Comparison of ENCODE assay signal across 16 cellular contexts in genomic region chr13:100229603-100230002, GRCh38.
"Had no signal": no experiment of that assay in that cellular context is flagged by ENCODE, and none has a peak within 500 bp of the region (broad histone marks: within the 10 kb centered on the region; RNA-seq: fewer than 3 reads in every experiment).

No MANE protein-coding gene starts in this region.

- H3K4me1 ChIP-seq: psoas muscle had no signal

- H3K4me3 ChIP-seq: cardiac muscle cell, dorsolateral prefrontal cortex, left lung, neural progenitor cell, psoas muscle, upper lobe of left lung had no signal

- H3K27ac ChIP-seq: cardiac muscle cell, dorsolateral prefrontal cortex, left lung, psoas muscle, upper lobe of left lung had no signal

- H3K4me2 ChIP-seq: neural progenitor cell had no signal

- FAIRE-seq: kidney had no signal

- H3K36me3 ChIP-seq: cardiac muscle cell, left lung, neural progenitor cell, upper lobe of left lung had no signal

- H3K9ac ChIP-seq: neural progenitor cell had no signal

- H3K27me3 ChIP-seq: cardiac muscle cell, dorsolateral prefrontal cortex, left lung, neural progenitor cell, upper lobe of left lung had no signal

- H3K9me3 ChIP-seq: left lung, psoas muscle, upper lobe of left lung had no signal

- H2AFZ ChIP-seq: neural progenitor cell had no signal

- DNase-seq: activated CD4-positive, CD25-positive, alpha-beta regulatory T cell treated with anti-CD3 and anti-CD28 coated beads, Interleukin-2, amount 50 U/mL, for 72 hours; activated naive CD8-positive, alpha-beta T cell treated with anti-CD3 and anti-CD28 coated beads for 36 hours; amygdala; dorsolateral prefrontal cortex; foreskin melanocyte; glutamatergic neuron; kidney; left lung; naive thymus-derived CD4-positive, alpha-beta T cell; psoas muscle; right cardiac atrium; stimulated activated CD4-positive, alpha-beta T cell treated with anti-CD3 and anti-CD28 coated beads, Interleukin-15, amount 100 ng/mL, for 24 hours; stimulated activated CD4-positive, alpha-beta T cell treated with anti-CD3 and anti-CD28 coated beads, Interleukin-2, amount 100 ng/mL, for 48 hours had no signal
